Comparison of ENCODE assay signal across 13 cellular contexts in the genomic region with DNA sequence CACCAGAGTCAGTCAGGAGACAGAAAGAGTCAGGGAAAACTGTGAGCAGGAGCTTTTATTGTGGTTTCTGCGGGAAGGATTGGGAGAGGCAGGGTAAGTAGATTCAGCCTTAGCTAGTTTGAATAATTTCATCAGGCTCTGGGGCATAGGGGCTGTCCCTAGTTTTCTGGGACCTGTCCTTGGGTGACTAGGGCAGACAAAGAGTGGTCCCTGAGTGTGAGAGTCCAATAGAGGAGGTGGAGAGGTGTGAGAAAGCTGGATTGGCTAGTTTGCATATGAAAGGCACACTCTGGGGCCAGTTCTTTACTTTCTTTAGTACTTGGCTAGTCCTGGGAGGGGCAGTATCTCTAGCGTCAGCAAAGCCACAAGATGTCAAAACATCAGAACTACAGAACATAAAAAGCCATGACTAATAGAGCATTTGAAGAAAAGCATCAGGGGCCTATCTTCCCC.
DNase-seq lines count a peak whose midpoint lies in the region; ATAC-seq and TF ChIP-seq lines count a peak whose summit lies in the region.
"Had no signal": no experiment of that assay in that cellular context is flagged by ENCODE, and none has a peak within 500 bp of the region (broad histone marks: within the 10 kb centered on the region; RNA-seq: fewer than 3 reads in every experiment).

No MANE protein-coding gene starts in this region.

- TF ChIP-seq CTCF in epithelial cell of esophagus (IDR thresholded peaks at IDR 0.05; ENCODE audit: insufficient read depth, low read depth, low read length, missing control alignments) (no peak), left ventricle myocardium inferior (IDR thresholded peaks at IDR 0.05; ENCODE audit: borderline replicate concordance) (no peak)

- peaks cover 14% of the 10 kb centered on the region for H3K4me1 ChIP-seq in neuron (ENCODE audit: insufficient read depth, low read length)
- H3K4me1 ChIP-seq in left ventricle myocardium inferior = no peaks in the 10 kb centered on the region
- H3K4me1 ChIP-seq: adrenal gland, heart left ventricle, prostate gland had no signal

- peak overlapping the region; percentile 11 for H2AFZ ChIP-seq in neuron (ENCODE audit: low read depth, low read length)

- H3K27me3 ChIP-seq in neuron (ENCODE audit: insufficient read depth, low read length) = no peaks in the 10 kb centered on the region
- H3K27me3 ChIP-seq in left ventricle myocardium inferior (ENCODE audit: low read depth) = no peaks in the 10 kb centered on the region
- H3K27me3 ChIP-seq: adrenal gland, heart left ventricle had no signal

- ATAC-seq in HG03280 (IDR thresholded peaks at IDR 0.05; ENCODE audit: unreplicated experiment) = no peak

- H3K4me3 ChIP-seq in epithelial cell of esophagus (ENCODE audit: low read length) (no peak overlapping the region), neuron (ENCODE audit: low read length) (no peak overlapping the region), left ventricle myocardium inferior (no peak overlapping the region)
- H3K4me3 ChIP-seq: adrenal gland, heart left ventricle, prostate gland had no signal

- H3K9me3 ChIP-seq in neuron (ENCODE audit: low read length) = no peaks in the 10 kb centered on the region
- H3K9me3 ChIP-seq in left ventricle myocardium inferior (replicated peaks) = no peaks in the 10 kb centered on the region
- H3K9me3 ChIP-seq: adrenal gland, prostate gland had no signal

- DNase-seq in GM04504 (ENCODE audit: low read depth) = peak; percentile 96
- peak; percentile 30 to 76 for DNase-seq in NOMO-1 (lab: John Stamatoyannopoulos, UW; ENCODE audit: unreplicated experiment in 2 of 2)
- peak; percentile 45 for DNase-seq in epithelial cell of esophagus (ENCODE audit: low read depth)
- DNase-seq in cerebellar cortex (ENCODE audit: low spot score) = no peak
- DNase-seq in globus pallidus (ENCODE audit: low spot score) = no peak
- DNase-seq in left ventricle myocardium inferior = no peak
- DNase-seq: adrenal gland, heart left ventricle, NCI-H2171 treated with DMSO at 0.1 percent for 48 hours, WERI-Rb-1 had no signal

- H3K36me3 ChIP-seq in neuron (ENCODE audit: insufficient read depth, low read length) (no peaks in the 10 kb centered on the region), left ventricle myocardium inferior (no peaks in the 10 kb centered on the region)
- H3K36me3 ChIP-seq: adrenal gland, heart left ventricle, prostate gland, WERI-Rb-1 had no signal

- H3K27ac ChIP-seq in left ventricle myocardium inferior (replicated peaks) = no peak overlapping the region
- H3K27ac ChIP-seq: adrenal gland, heart left ventricle, prostate gland, WERI-Rb-1 had no signal

- intact Hi-C loops in left ventricle myocardium inferior (cut with micrococcal nuclease) = no loop called here

Comparison
In these comparisons a context has a peak if more than half of its experiments do, and no peak if none do; other contexts are left out.
1. DNase-seq: peak in GM04504 (single experiment), NOMO-1 (2 of 2) and epithelial cell of esophagus (single experiment); none in cerebellar cortex (single experiment), globus pallidus (single experiment) and left ventricle myocardium inferior (single experiment).